ENCODE assay signal across 11 cellular contexts in the genomic region with DNA sequence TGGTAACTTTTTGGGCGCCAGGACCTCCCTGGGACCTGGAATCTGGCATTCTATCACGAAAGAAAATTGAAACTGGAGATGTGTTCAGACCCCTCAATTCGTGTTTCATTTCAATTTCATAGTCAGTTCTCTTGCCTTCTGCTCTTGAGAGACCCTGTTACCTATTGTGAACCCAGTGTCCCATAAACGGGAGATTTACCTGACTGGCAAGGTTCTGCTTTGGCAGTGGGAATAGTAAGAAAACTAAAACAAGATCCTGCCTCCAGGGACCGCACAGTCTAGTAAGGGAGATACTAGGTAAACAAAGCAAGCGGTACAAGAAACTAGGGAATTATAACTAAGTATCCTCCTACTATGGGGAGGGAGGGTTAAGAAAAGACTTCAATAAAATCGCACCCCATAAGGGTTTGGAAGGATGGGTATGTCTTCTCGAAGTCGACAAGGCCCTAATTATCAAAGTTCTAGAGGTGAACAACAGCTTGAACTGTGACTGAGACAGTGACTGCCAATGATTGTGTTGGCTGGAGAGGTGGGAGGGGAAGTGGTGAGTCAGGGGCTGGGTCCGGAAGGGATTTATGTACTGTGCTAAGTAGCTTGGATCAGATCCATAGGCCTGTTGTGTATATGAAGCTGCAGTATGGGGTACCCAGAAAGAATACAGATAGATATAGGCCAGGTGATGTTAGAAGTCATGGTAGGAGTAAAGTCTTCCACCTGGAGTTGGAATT. TPM values are rescaled to one million over a fixed set of nuclear protein-coding genes. Genes with fewer than 3 reads are reported as not detected.
DNase-seq lines count a peak whose midpoint lies in the region; ATAC-seq and TF ChIP-seq lines count a peak whose summit lies in the region.
"Had no signal": no experiment of that assay in that cellular context is flagged by ENCODE, and none has a peak within 500 bp of the region (broad histone marks: within the 10 kb centered on the region; RNA-seq: fewer than 3 reads in every experiment).

No MANE protein-coding gene starts in this region.

- H3K27me3 ChIP-seq in adrenal gland (no peaks in the 10 kb centered on the region), right cardiac atrium (ENCODE audit: control insufficient read depth, insufficient read depth) (no peaks in the 10 kb centered on the region), prostate gland (replicated peaks; ENCODE audit: insufficient read depth) (no peaks in the 10 kb centered on the region)

- intact Hi-C loops in adrenal gland (cut with DNase I), result no loop called here
- intact Hi-C loops in right cardiac atrium (cut with DNase I), result no loop called here
- intact Hi-C loops in prostate gland (cut with DNase I), result no loop called here

- TF ChIP-seq CTCF in adrenal gland (IDR thresholded peaks at IDR 0.05) (no peak), prostate gland (IDR thresholded peaks at IDR 0.05) (no peak)

- H3K4me1 ChIP-seq in adrenal gland (replicated peaks in 1 of 2), result peaks cover 5 to 20% of the 10 kb centered on the region in 2 donors
- H3K4me1 ChIP-seq in right cardiac atrium (ENCODE audit: control insufficient read depth, insufficient read depth, low read length), result no peaks in the 10 kb centered on the region
- H3K4me1 ChIP-seq in prostate gland (replicated peaks), result no peaks in the 10 kb centered on the region

- WGBS in adrenal gland, 4 donors, result 28 to 33% (median 30%) methylated on average over 10 of the region's 10 CpGs
- 11% methylated on average over 10 of the region's 10 CpGs for WGBS in right cardiac atrium
- 10% methylated on average over 10 of the region's 10 CpGs for WGBS in prostate gland

- H3K4me3 ChIP-seq in adrenal gland, result peak overlapping the region in 2 of 4 donors; percentile 65 to 66
- peak overlapping the region; percentile 54 for H3K4me3 ChIP-seq in right cardiac atrium (ENCODE audit: low read length)
- peak overlapping the region; percentile 59 to 69 for H3K4me3 ChIP-seq in prostate gland

- DNase-seq in EL (peak; percentile 66), adrenal gland (peak in 6 of 7 donors; percentile 21 to 71 (median 57)), right cardiac atrium (peak in 2 of 3 donors; percentile 30 to 49), prostate gland (ENCODE audit: low spot score) (peak; percentile 10), NCI-H2227 treated with DMSO at 0.1 percent for 48 hours (lab: John Stamatoyannopoulos, UW) (no peak), NCI-H1105 treated with DMSO at 0.1 percent for 48 hours (lab: John Stamatoyannopoulos, UW) (no peak), MV-4-11 (lab: John Stamatoyannopoulos, UW) (no peak)
- DNase-seq: activated B cell treated with CpG ODN at 0.5 μM for 24 hours had no signal

- TF ChIP-seq POLR2A in adrenal gland (IDR thresholded peaks at IDR 0.05) (peak in 1 of 2 donors; percentile 57), prostate gland (IDR thresholded peaks at IDR 0.05) (no peak)

- H3K27ac ChIP-seq in adrenal gland (peak overlapping the region in 4 of 5 donors; percentile 74 to 87 (median 80)), right cardiac atrium (ENCODE audit: low read length) (peak overlapping the region; percentile 32), prostate gland (peak overlapping the region; percentile 80 to 87)
- H3K27ac ChIP-seq: HL-60 had no signal

- peak; percentile 62 to 89 for ATAC-seq in right cardiac atrium
- ATAC-seq in HG03469 (IDR thresholded peaks at IDR 0.05; ENCODE audit: unreplicated experiment), result no peak

- H3K9me3 ChIP-seq in adrenal gland (replicated peaks in 1 of 3) (no peaks in the 10 kb centered on the region), right cardiac atrium (ENCODE audit: control insufficient read depth, low read length) (no peaks in the 10 kb centered on the region), prostate gland (no peaks in the 10 kb centered on the region)

- H3K36me3 ChIP-seq in adrenal gland (replicated peaks in 1 of 2) (no peaks in the 10 kb centered on the region), prostate gland (no peaks in the 10 kb centered on the region)

RNA-seq across cellular contexts. Expression of a gene that starts 0.8 kb away (rescaled TPM):
- total RNA-seq in adrenal gland (10 to 100 TPM; 26.9 to 90.0 (median 51.2) TPM), right cardiac atrium (10 to 100 TPM; 18.5 to 29.8 (median 25.9) TPM), prostate gland (10 to 100 TPM; 11.8 to 24.3 TPM)
- polyA plus RNA-seq in adrenal gland (10 to 100 TPM in 2 of 3 donors, 1 to 10 TPM in 1; 9.4 to 18.1 (median 12.9) TPM), right cardiac atrium (11.7 TPM)
- total RNA-seq: activated B cell treated with CpG ODN at 0.5 μM for 24 hours; natural killer cell treated with Interleukin-12 subunit alpha and Interleukin-12 subunit beta and Interleukin-15 and Interleukin-18, amount 100 ng/mL, for 72 hours had no signal

Comparison
In these comparisons a context has a peak if more than half of its experiments do, and no peak if none do; other contexts are left out.
1. DNase-seq: peak in EL (single experiment), adrenal gland (6 of 7), right cardiac atrium (2 of 3) and prostate gland (single experiment); none in NCI-H2227 treated with DMSO at 0.1 percent for 48 hours (single experiment), NCI-H1105 treated with DMSO at 0.1 percent for 48 hours (single experiment) and MV-4-11 (single experiment).
2. H3K27ac ChIP-seq: peak in every context shown above with its lines; median percentile 84 in prostate gland; 80 in adrenal gland; 32 in right cardiac atrium.